Comparison of ENCODE assay signal across 7 cellular contexts in genomic region chr6:39377530-39377929, GRCh38. TPM values are rescaled to one million over a fixed set of nuclear protein-coding genes. Genes with fewer than 3 reads are reported as not detected.
DNase-seq lines count a peak whose midpoint lies in the region; ATAC-seq and TF ChIP-seq lines count a peak whose summit lies in the region.

No MANE protein-coding gene starts in this region.

- peak overlapping the region; percentile 90 for H2AFZ ChIP-seq in neural progenitor cell (replicated peaks)

- H3K4me3 Mint-ChIP-seq in neural progenitor cell = no peak overlapping the region

- no peaks in the 10 kb centered on the region for H3F3A ChIP-seq in neural progenitor cell (ENCODE audit: low read depth)

- H3K4me1 ChIP-seq in SJSA1 (replicated peaks) (no peaks in the 10 kb centered on the region), neural progenitor cell (peaks cover 6% of the 10 kb centered on the region)

- H3K27me3 ChIP-seq in GM06990 (replicated peaks; ENCODE audit: control insufficient read depth, insufficient read depth, low read length) (no peaks in the 10 kb centered on the region; the same call in 1 of the 2 replicates), SJSA1 (replicated peaks) (no peaks in the 10 kb centered on the region), neural progenitor cell (no peaks in the 10 kb centered on the region)

- H3K9ac ChIP-seq in neural progenitor cell = no peak overlapping the region

- H4K20me1 ChIP-seq in neural progenitor cell (ENCODE audit: low read depth) = no peaks in the 10 kb centered on the region

- H3K9me3 Mint-ChIP-seq in neural progenitor cell = no peaks in the 10 kb centered on the region

- H3K27ac Mint-ChIP-seq in neural progenitor cell = peak overlapping the region; percentile 22

- DNase-seq in GM06990 (ENCODE audit: extremely low read depth, insufficient read length) (no peak), HuH-7.5 (ENCODE audit: low spot score) (peak; percentile 44), SJSA1 (ENCODE audit: low read depth in 1 of 2, low spot score in 2 of 2) (peak; percentile 42 to 61), fibroblast of mammary gland (ENCODE audit: low read depth) (peak; percentile 63), neural progenitor cell (ENCODE audit: low spot score) (peak; percentile 89)

- H3K4me1 Mint-ChIP-seq in neural progenitor cell = peaks cover 9% of the 10 kb centered on the region

- ATAC-seq in GM18870 (IDR thresholded peaks at IDR 0.05; ENCODE audit: unreplicated experiment) (no peak), GM19328 (IDR thresholded peaks at IDR 0.05; ENCODE audit: unreplicated experiment) (no peak)

- peaks cover 2% of the 10 kb centered on the region for H3K27me3 Mint-ChIP-seq in neural progenitor cell (ENCODE audit: insufficient read depth, low read depth)

- no peaks in the 10 kb centered on the region for H3K9me3 ChIP-seq in SJSA1 (replicated peaks)
- no peaks in the 10 kb centered on the region for H3K9me3 ChIP-seq in neural progenitor cell (ENCODE audit: low read depth)

- H3K4me3 ChIP-seq in GM06990 (replicated peaks; ENCODE audit: low read depth, low read length) (no peak overlapping the region), SJSA1 (no peak overlapping the region), fibroblast of mammary gland (ENCODE audit: control insufficient read depth, low read depth, low read length) (no peak overlapping the region), neural progenitor cell (no peak overlapping the region)

- no peaks in the 10 kb centered on the region for H3K36me3 Mint-ChIP-seq in neural progenitor cell

- H3K79me2 ChIP-seq in neural progenitor cell (ENCODE audit: low read depth) = no peaks in the 10 kb centered on the region

- TF ChIP-seq CTCF in GM06990 (IDR thresholded peaks at IDR 0.05; ENCODE audit: insufficient read depth, low read length, poor library complexity, severe bottlenecking) (peak; percentile 69), fibroblast of mammary gland (conservative IDR thresholded peaks at IDR 0.05; ENCODE audit: control insufficient read depth, insufficient read depth, low read depth, low read length) (peak; percentile 54), neural progenitor cell (IDR thresholded peaks at IDR 0.05) (peak; percentile 88)

- H3K27ac ChIP-seq in SJSA1 = no peak overlapping the region
- no peak overlapping the region for H3K27ac ChIP-seq in neural progenitor cell

- H3K36me3 ChIP-seq in GM06990 (ENCODE audit: control insufficient read depth, insufficient read depth, low read length) (no peaks in the 10 kb centered on the region), SJSA1 (no peaks in the 10 kb centered on the region), neural progenitor cell (no peaks in the 10 kb centered on the region)

- no peak overlapping the region for H3K4me2 ChIP-seq in neural progenitor cell

RNA-seq across cellular contexts. Expression of gene KCNK16, which starts 55.0 kb away (rescaled TPM):
- not detected in 2 replicates for total RNA-seq in SJSA1 (2014; rRNA removed; shearing (Covaris generic))
- total RNA-seq in neural progenitor cell (ENCODE audit: low replicate concordance) = not detected in 2 replicates
